Comparison of ENCODE assay signal across 8 cellular contexts in genomic region chr6:17885079-17885478, GRCh38.
DNase-seq lines count a peak whose midpoint lies in the region; ATAC-seq and TF ChIP-seq lines count a peak whose summit lies in the region.

No MANE protein-coding gene starts in this region.

- no peaks in the 10 kb centered on the region for H3K36me3 ChIP-seq in HAP-1 (replicated peaks)

- H3K4me3 Mint-ChIP-seq in H9 (no peak overlapping the region), T-helper 17 cell (no peak overlapping the region)

- H2BK15ac ChIP-seq in H9 (ENCODE audit: low read depth, low read length) = no peak overlapping the region

- no peaks in the 10 kb centered on the region for H3K4me1 ChIP-seq in HAP-1
- H3K4me1 ChIP-seq in H9 (ENCODE audit: insufficient read depth, low read length) = no peaks in the 10 kb centered on the region

- H3K27ac ChIP-seq in H9 (ENCODE audit: insufficient read length, low read depth, low read length) = no peak overlapping the region

- H4K5ac ChIP-seq in H9 (ENCODE audit: insufficient read length, low read depth, low read length) = no peak overlapping the region

- H3K9me3 ChIP-seq in HAP-1 (no peaks in the 10 kb centered on the region), H9 (ENCODE audit: control insufficient read depth, low read depth, low read length) (no peaks in the 10 kb centered on the region), T-helper 17 cell (ENCODE audit: control insufficient read depth, low read length, poor library complexity, severe bottlenecking) (no peaks in the 10 kb centered on the region)

- H3K27me3 Mint-ChIP-seq in H9 (ENCODE audit: low read depth) (no peaks in the 10 kb centered on the region), T-helper 17 cell (peaks cover 33% of the 10 kb centered on the region)

- H3T11ph ChIP-seq in H9 (ENCODE audit: low read length) = no peak overlapping the region

- no peak for TF ChIP-seq CTCF in H9 (conservative IDR thresholded peaks at IDR 0.05)

- H3K9me3 Mint-ChIP-seq in H9 = no peaks in the 10 kb centered on the region

- no peak overlapping the region for H4K8ac ChIP-seq in H9 (replicated peaks; ENCODE audit: insufficient read length, low read depth, low read length)

- H3K79me1 ChIP-seq in H9 (ENCODE audit: insufficient read depth, low read depth, low read length, poor library complexity, severe bottlenecking) = no peaks in the 10 kb centered on the region

- WGBS in H9 (ENCODE audit: extremely low coverage, insufficient read length, low lambda C conversion rate) = no CpG with 5 or more reads among the region's 1 CpG

- H3K36me3 Mint-ChIP-seq in H9 (ENCODE audit: insufficient read depth in 1 of 3, low read depth in 3 of 3) (no peaks in the 10 kb centered on the region), T-helper 17 cell (ENCODE audit: low read depth) (no peaks in the 10 kb centered on the region)

- no peak overlapping the region for H2AFZ ChIP-seq in H9 (ENCODE audit: low read length)

- H3K14ac ChIP-seq in H9 (ENCODE audit: insufficient read depth, low read length) = no peak overlapping the region

- H3K4me3 ChIP-seq in HAP-1 = no peak overlapping the region

- H2BK20ac ChIP-seq in H9 (ENCODE audit: low read depth, low read length, poor library complexity, severe bottlenecking) = no peak overlapping the region

- H4K20me1 ChIP-seq in H9 (ENCODE audit: control insufficient read depth, insufficient read depth, insufficient read length) = no peaks in the 10 kb centered on the region

- H2BK5ac ChIP-seq in H9 (ENCODE audit: insufficient read length, low read length) = no peak overlapping the region

- no peak overlapping the region for H3K23ac ChIP-seq in H9 (ENCODE audit: insufficient read length, low read depth, low read length)

- no peak overlapping the region for H2BK12ac ChIP-seq in H9 (ENCODE audit: insufficient read length, low read depth, low read length)

- H3K4me1 Mint-ChIP-seq in H9 = no peaks in the 10 kb centered on the region
- H3K4me1 Mint-ChIP-seq in T-helper 17 cell = peaks cover 4% of the 10 kb centered on the region

- H2BK120ac ChIP-seq in H9 (ENCODE audit: low read depth, low read length, poor library complexity, severe bottlenecking) = no peak overlapping the region

- in situ Hi-C loops in HAP-1 (cut with MboI; ENCODE audit: low sequenced_read_pairs) = no loop called here

- H3K23me2 ChIP-seq in H9 (ENCODE audit: insufficient read length, low read depth, low read length, poor library complexity, severe bottlenecking) = no peaks in the 10 kb centered on the region

- no peak overlapping the region for H2AK5ac ChIP-seq in H9 (ENCODE audit: insufficient read length, low read length)

- H3K9ac ChIP-seq in H9 (ENCODE audit: extremely low read depth, insufficient read length, low read length) = no peak overlapping the region

- H3K27ac Mint-ChIP-seq in H9 (peak overlapping the region in 1 of 3 experiments; percentile 12; a peak in 1 of 7 replicates), T-helper 17 cell (no peak overlapping the region)

- DNase-seq in Kasumi-1 (lab: John Stamatoyannopoulos, UW) = peak; percentile 45 to 50
- DNase-seq in iris pigment epithelial cell (ENCODE audit: low read depth) = peak; percentile 52
- no peak for DNase-seq in HAP-1 (ENCODE audit: low spot score in 2 of 2)
- DNase-seq in H9 = no peak
- no peak for DNase-seq in UCSD-AML1 (lab: John Stamatoyannopoulos, UW; ENCODE audit: unreplicated experiment)
- no peak for DNase-seq in T-helper 17 cell

- no peak overlapping the region for H3K18ac ChIP-seq in H9 (ENCODE audit: insufficient read length, low read depth, low read length)

- no peak overlapping the region for H3K4ac ChIP-seq in H9 (ENCODE audit: low read depth, low read length)

- H4K91ac ChIP-seq in H9 (ENCODE audit: insufficient read length, low read depth, low read length) = no peak overlapping the region

- H3K27me3 ChIP-seq in HAP-1 (ENCODE audit: low read depth) (no peaks in the 10 kb centered on the region), H9 (ENCODE audit: insufficient read depth, low read length) (no peaks in the 10 kb centered on the region; the same call in 1 of the 2 replicates)

- no peak overlapping the region for H3K4me2 ChIP-seq in H9 (ENCODE audit: insufficient read depth, insufficient read length, low read length)

- H3K79me2 ChIP-seq in H9 (ENCODE audit: insufficient read depth, low read length) = no peaks in the 10 kb centered on the region

- no peak overlapping the region for H3K56ac ChIP-seq in H9 (ENCODE audit: insufficient read length, low read depth, low read length)

- ATAC-seq in GM18861 (IDR thresholded peaks at IDR 0.05; ENCODE audit: unreplicated experiment) = peak; percentile 52
- peak; percentile 37 for ATAC-seq in GM21737 (IDR thresholded peaks at IDR 0.05; ENCODE audit: unreplicated experiment)
- no peak for ATAC-seq in T-helper 17 cell

Comparison
In these comparisons a context has a peak if more than half of its experiments do, and no peak if none do; other contexts are left out.
1. DNase-seq: peak in Kasumi-1 (2 of 2) and iris pigment epithelial cell (single experiment); none in HAP-1 (0 of 2), H9 (single experiment), UCSD-AML1 (single experiment) and T-helper 17 cell (0 of 3).